Comparison of ENCODE assay signal across 33 cellular contexts in the genomic region with DNA sequence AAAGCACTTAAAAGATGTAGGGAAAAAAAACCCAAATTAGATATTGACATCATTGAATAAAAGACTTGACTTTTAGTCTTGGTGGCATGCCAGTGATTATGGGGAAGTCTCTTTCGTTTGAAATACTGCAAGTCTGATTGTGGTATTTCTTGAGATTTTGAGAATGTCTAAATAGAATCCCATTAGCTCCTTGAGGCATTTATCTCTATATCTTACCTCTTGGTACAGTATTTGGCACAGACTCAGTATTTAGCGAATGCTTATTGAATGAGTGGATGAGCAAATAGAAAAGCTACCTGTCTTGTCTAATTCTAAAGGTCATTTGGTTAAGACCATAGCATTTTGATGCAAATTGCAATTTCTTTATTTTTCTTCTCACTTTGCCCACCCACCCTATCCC.
A peak's percentile ranks its signal among the peaks of the same experiment; 100 is the strongest.
DNase-seq lines count a peak whose midpoint lies in the region; ATAC-seq and TF ChIP-seq lines count a peak whose summit lies in the region.
"Had no signal": no experiment of that assay in that cellular context is flagged by ENCODE, and none has a peak within 500 bp of the region (broad histone marks: within the 10 kb centered on the region; RNA-seq: fewer than 3 reads in every experiment).

No MANE protein-coding gene starts in this region.

- no peak overlapping the region for H3K27ac ChIP-seq in SK-N-SH (ENCODE audit: low read depth in 2 of 2, low read length in 1 of 2)
- no peak overlapping the region for H3K27ac ChIP-seq in PC-3 (ENCODE audit: low read length)
- H3K27ac ChIP-seq in SK-N-MC, result peak overlapping the region; percentile 98
- H3K27ac ChIP-seq: 22Rv1; A549; BLaER1; BLaER1 treated with 17β-estradiol and CSF1 and Interleukin-3, amounts not matched to agents 10 nM and 100 nM; C4-2B had no signal

- H3K9me2 ChIP-seq in SK-N-SH (no peaks in the 10 kb centered on the region), PC-3 (replicated peaks; ENCODE audit: low read length) (no peaks in the 10 kb centered on the region)

- BruUV-seq in PC-3 (replicated peaks; lab: Mats Ljungman, UMichigan), result no TSS peak

- H3K27me3 ChIP-seq in SK-N-SH (ENCODE audit: insufficient read depth), result no peaks in the 10 kb centered on the region
- H3K27me3 ChIP-seq in PC-3 (ENCODE audit: low read length), result no peaks in the 10 kb centered on the region
- H3K27me3 ChIP-seq: BE2C; BLaER1; BLaER1 treated with 17β-estradiol and CSF1 and Interleukin-3, amounts not matched to agents 10 nM and 100 nM had no signal

- TF ChIP-seq CTCF in SK-N-SH (IDR thresholded peaks at IDR 0.05), result no peak
- TF ChIP-seq CTCF in PC-3 (conservative IDR thresholded peaks at IDR 0.05; ENCODE audit: low read depth, low read length), result no peak

- CTCF ChIA-PET in SK-N-SH (lab: Yijun Ruan, JAX), result interaction anchor here (1.7 to 2.3 kb wide), 2 partner anchors 12 to 17 kb away, joined by 3 to 7 read pairs; no protein-coding TSS in a partner anchor
- CTCF ChIA-PET in PC-3 (lab: Charles Lee), result no interaction called here

- H4K20me1 ChIP-seq in SK-N-SH (ENCODE audit: insufficient read depth), result no peaks in the 10 kb centered on the region
- no peaks in the 10 kb centered on the region for H4K20me1 ChIP-seq in PC-3 (ENCODE audit: low read length)
- H4K20me1 ChIP-seq: BLaER1; BLaER1 treated with 17β-estradiol and CSF1 and Interleukin-3, amounts not matched to agents 10 nM and 100 nM had no signal

- H3K36me3 ChIP-seq in SK-N-SH (replicated peaks in 1 of 2; ENCODE audit: control insufficient read depth in 1 of 2, insufficient read depth in 2 of 2, low read length in 1 of 2), result no peaks in the 10 kb centered on the region
- no peaks in the 10 kb centered on the region for H3K36me3 ChIP-seq in PC-3 (ENCODE audit: low read depth, low read length)
- H3K36me3 ChIP-seq in SK-N-MC (ENCODE audit: insufficient read depth, low read length), result no peaks in the 10 kb centered on the region
- H3K36me3 ChIP-seq: BE2C; BLaER1; BLaER1 treated with 17β-estradiol and CSF1 and Interleukin-3, amounts not matched to agents 10 nM and 100 nM had no signal

- H3K4me3 ChIP-seq in SK-N-SH (ENCODE audit: low read depth in 2 of 2, low read length in 1 of 2), result no peak overlapping the region
- H3K4me3 ChIP-seq in PC-3 (ENCODE audit: low read length), result no peak overlapping the region
- H3K4me3 ChIP-seq in SK-N-MC, result no peak overlapping the region
- H3K4me3 ChIP-seq: A549; BLaER1; BLaER1 treated with 17β-estradiol and CSF1 and Interleukin-3, amounts not matched to agents 10 nM and 100 nM had no signal

- H3K79me2 ChIP-seq in SK-N-SH (ENCODE audit: insufficient read depth) (no peaks in the 10 kb centered on the region), PC-3 (ENCODE audit: low read length) (no peaks in the 10 kb centered on the region)

- H3K4me1 ChIP-seq in SK-N-SH (ENCODE audit: control insufficient read depth in 1 of 2, insufficient read depth in 2 of 2, low read depth in 1 of 2, low read length in 1 of 2) (peaks cover 0 to 7% of the 10 kb centered on the region in 2 experiments; a peak in 2 of 4 replicates), PC-3 (ENCODE audit: insufficient read depth, low read length) (peaks cover 12% of the 10 kb centered on the region)
- H3K4me1 ChIP-seq: A549; BE2C; BLaER1; BLaER1 treated with 17β-estradiol and CSF1 and Interleukin-3, amounts not matched to agents 10 nM and 100 nM; Caco-2 had no signal

- POLR2A ChIA-PET in SK-N-SH (lab: Yijun Ruan, JAX), result no interaction called here
- POLR2A ChIA-PET in PC-3 (lab: Charles Lee; ENCODE audit: unreplicated experiment), result no interaction called here

- TF ChIP-seq RAD21 in SK-N-SH (IDR thresholded peaks at IDR 0.05; ENCODE audit: low read length), result no peak

- DNase-seq in SK-N-SH (no peak), M059J (ENCODE audit: low read depth) (peak; percentile 39), PC-3 (peak; percentile 59), SK-N-MC (ENCODE audit: low read depth, low spot score) (no peak), hypothalamus (lab: John Stamatoyannopoulos, UW) (no peak)
- DNase-seq: 8988T; ACHN; AML-193; BE2C; C1 segment of cervical spinal cord; Caco-2; Calu3; CD4-positive, alpha-beta memory T cell; CD4-positive, alpha-beta T cell; CD4-positive, CD25-positive, alpha-beta regulatory T cell; CD8-positive, alpha-beta memory T cell; CD8-positive, alpha-beta T cell; COR-L47; DMS 273 treated with DMSO at 0.1 percent for 48 hours; DMS153; DMS53; DMS79; DMS79 treated with DMSO at 0.1 percent for 48 hours; DND-41; EL had no signal

- no peaks in the 10 kb centered on the region for H3F3A ChIP-seq in SK-N-SH (replicated peaks; ENCODE audit: insufficient read depth)
- H3F3A ChIP-seq in PC-3 (ENCODE audit: low read length, unreplicated experiment), result no peaks in the 10 kb centered on the region

- H3K4me2 ChIP-seq in SK-N-SH, result no peak overlapping the region
- no peak overlapping the region for H3K4me2 ChIP-seq in PC-3 (ENCODE audit: low read length)
- H3K4me2 ChIP-seq: A549; BLaER1; BLaER1 treated with 17β-estradiol and CSF1 and Interleukin-3, amounts not matched to agents 10 nM and 100 nM had no signal

- H3K9ac ChIP-seq in SK-N-SH (no peak overlapping the region), PC-3 (ENCODE audit: low read length) (no peak overlapping the region), SK-N-MC (ENCODE audit: insufficient read length) (no peak overlapping the region)
- H3K9ac ChIP-seq: BLaER1; BLaER1 treated with 17β-estradiol and CSF1 and Interleukin-3, amounts not matched to agents 10 nM and 100 nM had no signal

- ATAC-seq in SK-N-SH treated with all-trans-retinoic acid at 6 μM for 48 hours, result no peak
- no peak; the same call in 1 of the 2 replicates for ATAC-seq in PC-3
- ATAC-seq in GM18498 (IDR thresholded peaks at IDR 0.05; ENCODE audit: unreplicated experiment), result no peak
- ATAC-seq in GM21619 (IDR thresholded peaks at IDR 0.05; ENCODE audit: unreplicated experiment), result no peak
- ATAC-seq: A549; CD8-positive, alpha-beta T cell had no signal

- 31% methylated on average over 2 of the region's 2 CpGs for WGBS in SK-N-SH (ENCODE audit: low lambda C conversion rate)

- no peak overlapping the region for H2AFZ ChIP-seq in SK-N-SH (ENCODE audit: low read depth)
- no peak overlapping the region for H2AFZ ChIP-seq in PC-3 (ENCODE audit: low read length)

- no peak for TF ChIP-seq EP300 in SK-N-SH (IDR thresholded peaks at IDR 0.05; ENCODE audit: borderline replicate concordance in 1 of 2, low read depth in 1 of 2, low read length in 1 of 2)

- H3K9me3 ChIP-seq in SK-N-SH, result no peaks in the 10 kb centered on the region
- no peaks in the 10 kb centered on the region for H3K9me3 ChIP-seq in PC-3 (ENCODE audit: low read length)
- H3K9me3 ChIP-seq in SK-N-MC (ENCODE audit: low read depth, low read length), result no peaks in the 10 kb centered on the region
- H3K9me3 ChIP-seq: A549; BE2C; BLaER1; BLaER1 treated with 17β-estradiol and CSF1 and Interleukin-3, amounts not matched to agents 10 nM and 100 nM; Caco-2 had no signal

- intact Hi-C loops in PC-3 (cut with micrococcal nuclease), result no loop called here

TF ChIP-seq in SK-N-SH treated with all-trans-retinoic acid at 6 μM for 48 hours, 23 proteins besides CTCF, POLR2A, EP300 and RAD21 (continues in another document):
- TF ChIP-seq, protein P1, sequence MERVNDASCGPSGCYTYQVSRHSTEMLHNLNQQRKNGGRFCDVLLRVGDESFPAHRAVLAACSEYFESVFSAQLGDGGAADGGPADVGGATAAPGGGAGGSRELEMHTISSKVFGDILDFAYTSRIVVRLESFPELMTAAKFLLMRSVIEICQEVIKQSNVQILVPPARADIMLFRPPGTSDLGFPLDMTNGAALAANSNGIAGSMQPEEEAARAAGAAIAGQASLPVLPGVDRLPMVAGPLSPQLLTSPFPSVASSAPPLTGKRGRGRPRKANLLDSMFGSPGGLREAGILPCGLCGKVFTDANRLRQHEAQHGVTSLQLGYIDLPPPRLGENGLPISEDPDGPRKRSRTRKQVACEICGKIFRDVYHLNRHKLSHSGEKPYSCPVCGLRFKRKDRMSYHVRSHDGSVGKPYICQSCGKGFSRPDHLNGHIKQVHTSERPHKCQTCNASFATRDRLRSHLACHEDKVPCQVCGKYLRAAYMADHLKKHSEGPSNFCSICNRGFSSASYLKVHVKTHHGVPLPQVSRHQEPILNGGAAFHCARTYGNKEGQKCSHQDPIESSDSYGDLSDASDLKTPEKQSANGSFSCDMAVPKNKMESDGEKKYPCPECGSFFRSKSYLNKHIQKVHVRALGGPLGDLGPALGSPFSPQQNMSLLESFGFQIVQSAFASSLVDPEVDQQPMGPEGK (CRISPR knock-in tag; IDR thresholded peaks at IDR 0.05; ENCODE audit: borderline replicate concordance), result no peak
- TF ChIP-seq ISL1 (CRISPR knock-in tag; IDR thresholded peaks at IDR 0.05), result peak; percentile 86

TF ChIP-seq in SK-N-SH, 30 proteins besides CTCF, POLR2A, EP300 and RAD21 (continues in another document):
- no peak for TF ChIP-seq FOSL2 (IDR thresholded peaks at IDR 0.05; ENCODE audit: borderline replicate concordance, low read depth)
- no peak for TF ChIP-seq RXRA (IDR thresholded peaks at IDR 0.05; ENCODE audit: borderline replicate concordance, low read depth)
- TF ChIP-seq, protein P2, sequence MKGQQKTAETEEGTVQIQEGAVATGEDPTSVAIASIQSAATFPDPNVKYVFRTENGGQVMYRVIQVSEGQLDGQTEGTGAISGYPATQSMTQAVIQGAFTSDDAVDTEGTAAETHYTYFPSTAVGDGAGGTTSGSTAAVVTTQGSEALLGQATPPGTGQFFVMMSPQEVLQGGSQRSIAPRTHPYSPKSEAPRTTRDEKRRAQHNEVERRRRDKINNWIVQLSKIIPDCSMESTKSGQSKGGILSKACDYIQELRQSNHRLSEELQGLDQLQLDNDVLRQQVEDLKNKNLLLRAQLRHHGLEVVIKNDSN (IDR thresholded peaks at IDR 0.05; ENCODE audit: borderline replicate concordance, low read depth), result no peak
- TF ChIP-seq CHD2 (IDR thresholded peaks at IDR 0.05; ENCODE audit: low read length, partially characterized antibody), result no peak
- TF ChIP-seq, protein P3, sequence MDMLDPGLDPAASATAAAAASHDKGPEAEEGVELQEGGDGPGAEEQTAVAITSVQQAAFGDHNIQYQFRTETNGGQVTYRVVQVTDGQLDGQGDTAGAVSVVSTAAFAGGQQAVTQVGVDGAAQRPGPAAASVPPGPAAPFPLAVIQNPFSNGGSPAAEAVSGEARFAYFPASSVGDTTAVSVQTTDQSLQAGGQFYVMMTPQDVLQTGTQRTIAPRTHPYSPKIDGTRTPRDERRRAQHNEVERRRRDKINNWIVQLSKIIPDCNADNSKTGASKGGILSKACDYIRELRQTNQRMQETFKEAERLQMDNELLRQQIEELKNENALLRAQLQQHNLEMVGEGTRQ (IDR thresholded peaks at IDR 0.05; ENCODE audit: borderline replicate concordance, low read depth, low read length), result no peak
- no peak for TF ChIP-seq MEF2A (IDR thresholded peaks at IDR 0.05; ENCODE audit: borderline replicate concordance, low read depth)
- TF ChIP-seq FOXJ3 (CRISPR knock-in tag; IDR thresholded peaks at IDR 0.05), result no peak
- no peak for TF ChIP-seq ELF1 (IDR thresholded peaks at IDR 0.05)
- TF ChIP-seq, protein P4, sequence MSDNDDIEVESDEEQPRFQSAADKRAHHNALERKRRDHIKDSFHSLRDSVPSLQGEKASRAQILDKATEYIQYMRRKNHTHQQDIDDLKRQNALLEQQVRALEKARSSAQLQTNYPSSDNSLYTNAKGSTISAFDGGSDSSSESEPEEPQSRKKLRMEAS (IDR thresholded peaks at IDR 0.05; ENCODE audit: low read depth), result no peak

Comparison
In these comparisons a context has a peak if more than half of its experiments do, and no peak if none do; other contexts are left out.
1. DNase-seq: peak in M059J (single experiment) and PC-3 (single experiment); none in SK-N-SH (single experiment), SK-N-MC (single experiment) and hypothalamus (0 of 51).